Comparison of ENCODE assay signal across 8 cellular contexts in the genomic region with DNA sequence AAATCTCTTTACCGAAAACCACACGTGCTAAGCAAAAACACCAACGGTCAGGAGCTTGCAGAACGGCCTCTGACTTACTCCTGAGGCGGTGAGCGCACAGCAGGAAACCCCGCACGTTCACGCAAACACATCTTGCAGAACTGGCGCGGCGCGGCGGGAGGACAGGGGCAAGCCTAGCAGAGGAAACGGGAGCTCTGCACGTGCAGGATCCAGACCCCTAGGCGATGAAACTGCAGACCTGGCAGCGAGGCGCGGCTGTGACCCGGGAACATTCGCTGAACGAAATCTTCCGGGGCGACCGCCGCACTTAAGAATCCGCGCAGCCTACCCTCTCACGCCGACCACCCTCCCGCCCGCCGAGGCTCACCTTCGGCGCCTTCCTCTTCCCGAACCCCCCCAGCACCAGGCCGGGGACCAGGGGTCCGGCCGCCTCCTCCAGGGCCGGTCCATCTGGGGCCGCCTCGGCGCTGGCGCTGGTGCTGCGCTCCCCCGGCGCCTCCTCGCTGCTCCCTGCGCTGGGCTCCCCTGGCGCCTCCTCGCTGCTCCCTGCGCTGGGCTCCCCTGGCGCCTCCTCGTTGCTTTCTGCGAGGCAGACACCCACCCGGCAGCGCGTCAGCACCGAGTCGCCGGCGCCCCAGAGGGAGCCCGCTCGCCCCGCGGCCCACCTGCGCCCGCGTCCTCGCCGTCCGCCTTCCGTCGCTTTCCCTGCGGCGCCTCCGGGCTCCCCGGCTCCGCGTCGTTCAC. TPM values are rescaled to one million over a fixed set of nuclear protein-coding genes. Genes with fewer than 3 reads are reported as not detected.
DNase-seq lines count a peak whose midpoint lies in the region; ATAC-seq and TF ChIP-seq lines count a peak whose summit lies in the region.

No MANE protein-coding gene starts in this region.

- H3K9me3 Mint-ChIP-seq in activated CD4-positive, alpha-beta T cell treated with anti-CD3 and anti-CD28 coated beads for 36 hours (ENCODE audit: low read depth): no peaks in the 10 kb centered on the region
- H3K9me3 Mint-ChIP-seq in T-cell (no peaks in the 10 kb centered on the region), nephron progenitor cell (no peaks in the 10 kb centered on the region)

- peaks cover 3% of the 10 kb centered on the region for H3K36me3 ChIP-seq in endocrine pancreas (ENCODE audit: control insufficient read depth, insufficient read depth, low read length)

- no peaks in the 10 kb centered on the region for H3K9me3 ChIP-seq in endocrine pancreas (ENCODE audit: control insufficient read depth, low read length)

- no peaks in the 10 kb centered on the region for H3K27me3 ChIP-seq in endocrine pancreas (ENCODE audit: control insufficient read depth, insufficient read depth, low read length)

- ATAC-seq in activated CD4-positive, alpha-beta T cell treated with anti-CD3 and anti-CD28 coated beads for 36 hours: peak; percentile 49
- peak; percentile 23 for ATAC-seq in HG02852 (IDR thresholded peaks at IDR 0.05; ENCODE audit: unreplicated experiment)
- ATAC-seq in T-cell (replicated peaks in 1 of 4): peak; percentile 47 to 50 (median 48)

- TF ChIP-seq CTCF in nephron progenitor cell (IDR thresholded peaks at IDR 0.05): no peak

- peak; percentile 57 for DNase-seq in activated CD4-positive, alpha-beta T cell treated with anti-CD3 and anti-CD28 coated beads for 36 hours
- no peak for DNase-seq in activated CD4-positive, alpha-beta T cell treated with anti-CD3 and anti-CD28 coated beads for 1 hour
- DNase-seq in T-cell: peak in 11 of 34 experiments; percentile 17 to 42 (median 33)
- DNase-seq in nephron progenitor cell: peak; percentile 50
- no peak for DNase-seq in NCI-H2171 treated with DMSO at 0.1 percent for 48 hours (lab: John Stamatoyannopoulos, UW)
- no peak for DNase-seq in UCSD-AML1 (lab: John Stamatoyannopoulos, UW; ENCODE audit: unreplicated experiment)

- POLR2A ChIA-PET in activated CD4-positive, alpha-beta T cell treated with anti-CD3 and anti-CD28 coated beads for 36 hours (lab: Charles Lee): no interaction called here
- POLR2A ChIA-PET in T-cell (lab: Charles Lee): no interaction called here

- CTCF ChIA-PET in activated CD4-positive, alpha-beta T cell treated with anti-CD3 and anti-CD28 coated beads for 36 hours (lab: Charles Lee): no interaction called here
- CTCF ChIA-PET in T-cell (lab: Charles Lee): no interaction called here

- no peaks in the 10 kb centered on the region for H3K27me3 Mint-ChIP-seq in activated CD4-positive, alpha-beta T cell treated with anti-CD3 and anti-CD28 coated beads for 36 hours
- peaks cover 0 to 2% of the 10 kb centered on the region in 2 donors for H3K27me3 Mint-ChIP-seq in T-cell
- H3K27me3 Mint-ChIP-seq in nephron progenitor cell (ENCODE audit: low read depth, poor library complexity): peaks cover 14% of the 10 kb centered on the region

- H3K4me1 ChIP-seq in endocrine pancreas (ENCODE audit: control insufficient read depth, insufficient read depth, low read length): no peaks in the 10 kb centered on the region

- peak overlapping the region; percentile 47 for H3K9ac ChIP-seq in endocrine pancreas (ENCODE audit: control insufficient read depth, insufficient read depth, low read length)

- H3K4me3 Mint-ChIP-seq in activated CD4-positive, alpha-beta T cell treated with anti-CD3 and anti-CD28 coated beads for 36 hours: peak overlapping the region; percentile 88
- H3K4me3 Mint-ChIP-seq in T-cell: peak overlapping the region; percentile 80 to 88 (median 82)
- H3K4me3 Mint-ChIP-seq in nephron progenitor cell: peak overlapping the region; percentile 85

- peaks cover 35% of the 10 kb centered on the region for H3K36me3 Mint-ChIP-seq in activated CD4-positive, alpha-beta T cell treated with anti-CD3 and anti-CD28 coated beads for 36 hours (ENCODE audit: low read depth)
- H3K36me3 Mint-ChIP-seq in T-cell (peaks cover 11% of the 10 kb centered on the region), nephron progenitor cell (ENCODE audit: low read depth) (peaks cover 23% of the 10 kb centered on the region)

- peak overlapping the region; percentile 86 for H3K27ac Mint-ChIP-seq in activated CD4-positive, alpha-beta T cell treated with anti-CD3 and anti-CD28 coated beads for 36 hours
- H3K27ac Mint-ChIP-seq in T-cell (peak overlapping the region; percentile 21 to 73), nephron progenitor cell (no peak overlapping the region)

- peaks cover 32% of the 10 kb centered on the region for H3K4me1 Mint-ChIP-seq in activated CD4-positive, alpha-beta T cell treated with anti-CD3 and anti-CD28 coated beads for 36 hours
- H3K4me1 Mint-ChIP-seq in T-cell (peaks cover 29 to 37% (median 31%) of the 10 kb centered on the region in 3 donors), nephron progenitor cell (peaks cover 32% of the 10 kb centered on the region)

- H3K4me3 ChIP-seq in endocrine pancreas (ENCODE audit: control insufficient read depth, insufficient read depth, low read length): no peak overlapping the region

- intact Hi-C loops in activated CD4-positive, alpha-beta T cell treated with anti-CD3 and anti-CD28 coated beads for 36 hours (cut with DNase I, micrococcal nuclease): loop anchor here in 1 of 2 experiments (1.0 to 10.0 kb wide), 11 partner anchors 46 to 1271 kb away; a partner anchor contains a TSS

RNA-seq across cellular contexts. Expression of a gene that starts 0.6 kb away (rescaled TPM):
- total RNA-seq in activated CD4-positive, alpha-beta T cell treated with anti-CD3 and anti-CD28 coated beads for 36 hours: 10 to 100 TPM; 19.2 to 31.4 TPM
- total RNA-seq in T-cell: 10 to 100 TPM; 41.9 to 58.6 (median 49.0) TPM

RNA-seq across cellular contexts. Expression of a gene that starts 0.8 kb away (rescaled TPM):
- total RNA-seq in activated CD4-positive, alpha-beta T cell treated with anti-CD3 and anti-CD28 coated beads for 36 hours: 10 to 100 TPM; 30.5 to 35.7 TPM
- total RNA-seq in T-cell: 10 to 100 TPM; 14.6 to 28.9 (median 26.4) TPM

Comparison
In these comparisons a context has a peak if more than half of its experiments do, and no peak if none do; other contexts are left out.
1. DNase-seq: peak in activated CD4-positive, alpha-beta T cell treated with anti-CD3 and anti-CD28 coated beads for 36 hours (single experiment) and nephron progenitor cell (single experiment); none in activated CD4-positive, alpha-beta T cell treated with anti-CD3 and anti-CD28 coated beads for 1 hour (single experiment), NCI-H2171 treated with DMSO at 0.1 percent for 48 hours (single experiment) and UCSD-AML1 (single experiment).
2. Peak in every context shown above with its lines, with median percentiles within 50 percentile points of each other: ATAC-seq and H3K4me3 Mint-ChIP-seq.